ENCODE assay signal across 14 cellular contexts in the genomic region with DNA sequence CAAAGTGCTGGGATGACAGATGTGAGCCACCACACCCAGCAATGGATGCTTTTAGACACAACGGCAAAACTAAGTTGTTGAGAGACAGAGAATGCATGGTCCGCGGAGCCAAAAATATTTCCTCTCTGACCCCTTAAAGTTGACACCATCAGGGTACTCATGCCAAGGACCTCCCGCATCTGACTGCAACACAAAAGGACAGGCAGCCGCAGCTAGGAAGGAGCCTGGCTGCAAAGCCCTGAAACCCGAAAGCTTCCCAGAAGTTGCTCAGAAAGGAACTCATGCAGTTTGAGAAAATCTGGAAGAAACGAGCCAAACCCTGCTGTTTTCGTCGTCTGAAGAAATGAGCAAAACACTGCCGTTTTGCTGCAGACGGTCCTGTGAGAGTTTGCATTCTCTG. TPM values are rescaled to one million over a fixed set of nuclear protein-coding genes. Genes with fewer than 3 reads are reported as not detected.
A peak's percentile ranks its signal among the peaks of the same experiment; 100 is the strongest.
DNase-seq lines count a peak whose midpoint lies in the region; ATAC-seq and TF ChIP-seq lines count a peak whose summit lies in the region.
"Had no signal": no experiment of that assay in that cellular context is flagged by ENCODE, and none has a peak within 500 bp of the region (broad histone marks: within the 10 kb centered on the region; RNA-seq: fewer than 3 reads in every experiment).

No MANE protein-coding gene starts in this region.

- H3K4me1 ChIP-seq in RWPE2 (ENCODE audit: insufficient read depth, poor library complexity, severe bottlenecking) (peaks cover 5% of the 10 kb centered on the region), fibroblast of lung (ENCODE audit: control insufficient read depth, extremely low read depth, insufficient read depth, low read length) (peaks cover 9% of the 10 kb centered on the region), mesenchymal stem cell (ENCODE audit: control insufficient read depth, insufficient read depth, low read depth, low read length) (peaks cover 5% of the 10 kb centered on the region), Peyer's patch (no peaks in the 10 kb centered on the region)

- no peaks in the 10 kb centered on the region for H4K20me1 ChIP-seq in fibroblast of lung (ENCODE audit: control insufficient read depth, extremely low read depth, insufficient read depth, low read length)

- ATAC-seq in RWPE2 (ENCODE audit: low read depth), result no peak
- no peak for ATAC-seq in HG03039 (IDR thresholded peaks at IDR 0.05; ENCODE audit: unreplicated experiment)
- ATAC-seq: stimulated activated memory B cell treated with anti-CD40 and anti-IgM and Interleukin-4, amounts not matched to agents 10 μg/mL and 1 μg/mL and 100 μg/mL, for 72 hours had no signal

- H3K4me3 ChIP-seq in RWPE2 (ENCODE audit: severe bottlenecking) (no peak overlapping the region), fibroblast of lung (replicated peaks in 1 of 4; ENCODE audit: control extremely low read depth in 1 of 4, insufficient read depth in 1 of 4, low read depth in 3 of 4, low read length in 4 of 4) (peak overlapping the region; percentile 36 to 47 (median 40)), mesenchymal stem cell (ENCODE audit: insufficient read depth in 1 of 2, low read depth in 1 of 2, low read length in 2 of 2) (peak overlapping the region in 1 of 2 experiments; percentile 76), Peyer's patch (peak overlapping the region in 1 of 4 donors; percentile 14)
- H3K4me3 ChIP-seq: body of pancreas, PC-9 had no signal

- H3K79me2 ChIP-seq in fibroblast of lung (ENCODE audit: control insufficient read depth, insufficient read depth, low read length), result peaks cover 13% of the 10 kb centered on the region

- peak; percentile 29 for DNase-seq in RWPE2 (ENCODE audit: low spot score)
- DNase-seq in fibroblast of lung (ENCODE audit: low read depth in 2 of 2), result peak in 1 of 2 donors; percentile 62
- DNase-seq in mesenchymal stem cell, result no peak
- DNase-seq in substantia nigra (lab: John Stamatoyannopoulos, UW), result no peak
- no peak for DNase-seq in LoVo (ENCODE audit: low spot score)
- no peak for DNase-seq in Peyer's patch
- no peak for DNase-seq in NCI-H69 (lab: John Stamatoyannopoulos, UW)
- DNase-seq: activated CD8-positive, alpha-beta memory T cell treated with anti-CD3 and anti-CD28 coated beads, Interleukin-2, amount 50 U/mL, for 48 hours; NCI-H2171; PC-9 had no signal

- no peak overlapping the region for H3K23ac ChIP-seq in mesenchymal stem cell (ENCODE audit: low read length in 2 of 2)

- peak overlapping the region; percentile 55 for H3K9ac ChIP-seq in fibroblast of lung (ENCODE audit: insufficient read depth, low read length)
- H3K9ac ChIP-seq in mesenchymal stem cell (ENCODE audit: low read length), result peak overlapping the region; percentile 86

- H3K9me3 ChIP-seq in RWPE2 (ENCODE audit: severe bottlenecking) (no peaks in the 10 kb centered on the region), fibroblast of lung (ENCODE audit: control insufficient read depth, insufficient read depth, low read depth, low read length) (no peaks in the 10 kb centered on the region), mesenchymal stem cell (ENCODE audit: control insufficient read depth, low read length) (no peaks in the 10 kb centered on the region), Peyer's patch (no peaks in the 10 kb centered on the region)
- H3K9me3 ChIP-seq: body of pancreas had no signal

- TF ChIP-seq CTCF in RWPE2 (IDR thresholded peaks at IDR 0.05; ENCODE audit: poor library complexity, severe bottlenecking) (no peak), fibroblast of lung (conservative IDR thresholded peaks at IDR 0.05 in 1 of 2, IDR thresholded peaks at IDR 0.05 in 1 of 2; ENCODE audit: low read depth in 1 of 2, low read length in 2 of 2) (no peak), Peyer's patch (IDR thresholded peaks at IDR 0.05) (no peak)

- H2BK15ac ChIP-seq in mesenchymal stem cell (ENCODE audit: low read depth, poor library complexity, severe bottlenecking), result no peak overlapping the region

- H3K4me2 ChIP-seq in fibroblast of lung (ENCODE audit: extremely low read depth, insufficient read depth, low read length), result peak overlapping the region; percentile 71
- no peak overlapping the region for H3K4me2 ChIP-seq in mesenchymal stem cell (ENCODE audit: low read length, poor library complexity, severe bottlenecking)
- H3K4me2 ChIP-seq: PC-9 had no signal

- H3K27ac ChIP-seq in RWPE2 (ENCODE audit: poor library complexity, severe bottlenecking) (no peak overlapping the region), fibroblast of lung (ENCODE audit: insufficient read depth, low read length) (peak overlapping the region; percentile 90), mesenchymal stem cell (ENCODE audit: low read length, poor library complexity, severe bottlenecking) (no peak overlapping the region), substantia nigra (ENCODE audit: low read depth, low read length, poor library complexity, severe bottlenecking) (peak overlapping the region; percentile 82), Peyer's patch (peak overlapping the region in 2 of 4 donors; percentile 49 to 68)
- H3K27ac ChIP-seq: C4-2B, PC-9 had no signal

- WGBS in mesenchymal stem cell, result 92% methylated on average over 11 of the region's 11 CpGs

- no peak overlapping the region for H4K8ac ChIP-seq in mesenchymal stem cell (ENCODE audit: low read length)

- peaks cover 39% of the 10 kb centered on the region for H3K79me1 ChIP-seq in mesenchymal stem cell (replicated peaks; ENCODE audit: low read length, poor library complexity, severe bottlenecking)

- H3K27me3 ChIP-seq in RWPE2 (ENCODE audit: insufficient read depth, poor library complexity, severe bottlenecking), result no peaks in the 10 kb centered on the region
- no peaks in the 10 kb centered on the region for H3K27me3 ChIP-seq in fibroblast of lung (ENCODE audit: control insufficient read depth, insufficient read depth, low read length)
- H3K27me3 ChIP-seq in mesenchymal stem cell (ENCODE audit: control insufficient read depth in 1 of 2, insufficient read depth in 1 of 2, low read length in 2 of 2), result no peaks in the 10 kb centered on the region
- H3K27me3 ChIP-seq in Peyer's patch, result no peaks in the 10 kb centered on the region
- H3K27me3 ChIP-seq: body of pancreas had no signal

- H3K4ac ChIP-seq in mesenchymal stem cell (ENCODE audit: low read depth in 1 of 2, low read length in 2 of 2), result no peak overlapping the region

- no peak overlapping the region for H2BK5ac ChIP-seq in mesenchymal stem cell (ENCODE audit: low read depth, low read length, poor library complexity, severe bottlenecking)

- H3K14ac ChIP-seq in mesenchymal stem cell (ENCODE audit: low read length in 2 of 2), result no peak overlapping the region

- no peak overlapping the region for H2BK12ac ChIP-seq in mesenchymal stem cell (ENCODE audit: low read length in 2 of 2)

- no peak overlapping the region for H2AK5ac ChIP-seq in mesenchymal stem cell (ENCODE audit: low read length, severe bottlenecking)

- no peak overlapping the region for H3K18ac ChIP-seq in mesenchymal stem cell (ENCODE audit: low read depth in 1 of 2, low read length in 2 of 2)

- peak overlapping the region; percentile 78 for H2AFZ ChIP-seq in fibroblast of lung (ENCODE audit: low read length)
- no peak overlapping the region for H2AFZ ChIP-seq in mesenchymal stem cell (ENCODE audit: low read depth, low read length)
- H2AFZ ChIP-seq: PC-9 had no signal

- no peak for TF ChIP-seq POLR2A in Peyer's patch (IDR thresholded peaks at IDR 0.05)

- H3K36me3 ChIP-seq in RWPE2 (ENCODE audit: low read depth) (peaks cover 32% of the 10 kb centered on the region), fibroblast of lung (ENCODE audit: control insufficient read depth, insufficient read depth, low read length) (peaks cover 9% of the 10 kb centered on the region), mesenchymal stem cell (ENCODE audit: control insufficient read depth in 1 of 2, insufficient read depth in 2 of 2, low read depth in 1 of 2, low read length in 2 of 2) (peaks cover 39 to 40% of the 10 kb centered on the region in 2 experiments), Peyer's patch (peaks cover 0 to 32% (median 0%) of the 10 kb centered on the region in 3 donors)

- no peak overlapping the region for H2BK120ac ChIP-seq in mesenchymal stem cell (ENCODE audit: low read depth, low read length)

- H4K91ac ChIP-seq in mesenchymal stem cell (ENCODE audit: low read length), result no peak overlapping the region

RNA-seq across cellular contexts. Expression of a gene that starts 16.5 kb away (rescaled TPM):
- total RNA-seq in fibroblast of lung (23.9 and 25.6 TPM in 2 replicates), Peyer's patch (10 to 100 TPM; 21.5 to 55.4 (median 40.4) TPM)
- polyA plus RNA-seq in fibroblast of lung, result 23.7 and 24.9 TPM in 2 replicates
- 21.2 and 24.6 TPM in 2 replicates for polyA plus RNA-seq in fibroblast of lung (2012)
- 61.9 and 87.8 TPM in 2 replicates for polyA minus RNA-seq in fibroblast of lung (ENCODE audit: low replicate concordance)
- polyA plus RNA-seq in mesenchymal stem cell (2013, experiment 1 of 2), result 30.6 TPM
- polyA plus RNA-seq in mesenchymal stem cell (2013, experiment 2 of 2), result 31.1 TPM

RNA-seq across cellular contexts. Expression of a gene that starts 16.5 kb away (rescaled TPM):
- 24.8 and 27.7 TPM in 2 replicates for total RNA-seq in fibroblast of lung
- polyA plus RNA-seq in fibroblast of lung, result 14.4 and 14.5 TPM in 2 replicates
- 16.3 and 17.2 TPM in 2 replicates for polyA plus RNA-seq in fibroblast of lung (2012)
- polyA minus RNA-seq in fibroblast of lung (ENCODE audit: low replicate concordance), result 14.6 and 20.5 TPM in 2 replicates
- 13.8 TPM for polyA plus RNA-seq in mesenchymal stem cell (2013, experiment 1 of 2)
- 14.2 TPM for polyA plus RNA-seq in mesenchymal stem cell (2013, experiment 2 of 2)
- 10 to 100 TPM; 48.7 to 71.4 (median 59.8) TPM for total RNA-seq in Peyer's patch

Comparison
In these comparisons a context has a peak if more than half of its experiments do, and no peak if none do; other contexts are left out.
1. H3K27ac ChIP-seq: peak in fibroblast of lung (single experiment) and substantia nigra (single experiment); none in RWPE2 (single experiment) and mesenchymal stem cell (single experiment).